8 cellular contexts compared by ENCODE assay signal in the genomic region with DNA sequence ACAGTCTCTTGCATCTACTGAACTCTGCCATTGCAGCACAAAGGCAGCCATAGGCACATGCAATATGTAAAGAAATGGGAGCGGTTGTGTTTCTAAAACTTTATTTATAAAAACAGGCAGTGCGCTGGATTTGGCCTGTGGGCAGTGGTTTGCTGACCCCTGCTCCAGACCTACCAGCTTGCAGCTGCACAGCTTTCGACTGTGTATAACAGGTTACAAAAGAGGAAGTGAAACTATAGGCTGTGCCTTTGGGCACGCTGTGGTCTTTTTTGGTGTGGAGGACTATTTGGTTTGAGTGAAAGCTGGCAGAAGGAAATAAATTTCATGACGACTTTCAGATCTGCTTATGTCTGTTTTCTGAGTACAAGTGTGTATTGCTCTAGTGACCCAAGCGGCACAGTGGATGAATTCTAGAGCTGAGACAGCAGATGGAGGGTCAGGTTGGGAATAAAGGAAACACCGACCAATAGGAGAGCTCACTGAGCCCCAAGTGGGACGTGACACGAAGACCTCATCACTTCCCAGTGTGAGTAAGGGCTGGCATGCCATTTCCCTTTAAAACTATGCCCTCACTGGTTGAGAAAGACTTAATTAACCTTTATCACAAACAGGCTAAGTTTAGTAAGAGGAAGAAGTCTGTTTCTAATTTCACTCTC.
DNase-seq lines count a peak whose midpoint lies in the region; ATAC-seq and TF ChIP-seq lines count a peak whose summit lies in the region.

No MANE protein-coding gene starts in this region.

- H3K9me3 ChIP-seq in aorta (ENCODE audit: control insufficient read depth, low read length), result no peaks in the 10 kb centered on the region

- no peaks in the 10 kb centered on the region for H3K36me3 ChIP-seq in aorta (ENCODE audit: control insufficient read depth in 1 of 2, insufficient read depth in 2 of 2, low read length in 1 of 2)

- WGBS in aorta, 2 donors, result 79% methylated on average over 9 of the region's 9 CpGs

- no peak overlapping the region for H3K27ac ChIP-seq in aorta (ENCODE audit: low read depth in 1 of 2, low read length in 2 of 2)

- H3K36me3 Mint-ChIP-seq in activated T-helper 17 cell treated with anti-CD3 and anti-CD28 coated beads, Interleukin-2, amount 50 U/mL, for 72 hours (ENCODE audit: low read depth), result peaks cover 23% of the 10 kb centered on the region

- peak overlapping the region; percentile 70 for H3K4me3 Mint-ChIP-seq in activated T-helper 17 cell treated with anti-CD3 and anti-CD28 coated beads, Interleukin-2, amount 50 U/mL, for 72 hours

- H3K9me3 Mint-ChIP-seq in activated T-helper 17 cell treated with anti-CD3 and anti-CD28 coated beads, Interleukin-2, amount 50 U/mL, for 72 hours, result no peaks in the 10 kb centered on the region

- no peaks in the 10 kb centered on the region for H3K27me3 ChIP-seq in aorta (ENCODE audit: control insufficient read depth in 1 of 2, insufficient read depth in 2 of 2, low read length in 1 of 2)

- H3K4me3 ChIP-seq in GM12864 (ENCODE audit: low read depth, low read length), result peak overlapping the region; percentile 35; the same call in 1 of the 2 replicates
- no peak overlapping the region for H3K4me3 ChIP-seq in aorta (ENCODE audit: low read length in 2 of 2)

- intact Hi-C loops in aorta (cut with DNase I), result loop anchor here in 1 of 2 donors (10.0 kb wide), 1 partner anchor 198 kb away; no protein-coding TSS in a partner anchor

- no peaks in the 10 kb centered on the region for H3K4me1 ChIP-seq in aorta (ENCODE audit: control insufficient read depth in 1 of 2, insufficient read depth in 2 of 2, low read length in 2 of 2)

- peaks cover 25% of the 10 kb centered on the region for H3K4me1 Mint-ChIP-seq in activated T-helper 17 cell treated with anti-CD3 and anti-CD28 coated beads, Interleukin-2, amount 50 U/mL, for 72 hours

- ATAC-seq in GM21423 (IDR thresholded peaks at IDR 0.05; ENCODE audit: unreplicated experiment) (peak; percentile 96), HG03571 (IDR thresholded peaks at IDR 0.05; ENCODE audit: unreplicated experiment) (peak; percentile 97), aorta (ENCODE audit: low FRiP score) (peak; percentile 70)
- peak; percentile 60 for ATAC-seq in activated T-helper 17 cell treated with anti-CD3 and anti-CD28 coated beads, Interleukin-2, amount 50 U/mL, for 72 hours (replicated peaks)

- H3K27ac Mint-ChIP-seq in activated T-helper 17 cell treated with anti-CD3 and anti-CD28 coated beads, Interleukin-2, amount 50 U/mL, for 72 hours, result peak overlapping the region; percentile 82

- H3K27me3 Mint-ChIP-seq in activated T-helper 17 cell treated with anti-CD3 and anti-CD28 coated beads, Interleukin-2, amount 50 U/mL, for 72 hours, result no peaks in the 10 kb centered on the region

- DNase-seq in GM12864 (ENCODE audit: low read depth) (peak; percentile 94), kidney tubule cell (ENCODE audit: low spot score) (peak; percentile 52), aorta (peak in 1 of 2 donors; percentile 77), DMS79 treated with DMSO at 0.1 percent for 48 hours (lab: John Stamatoyannopoulos, UW) (no peak), activated gamma-delta T cell (lab: John Stamatoyannopoulos, UW) (no peak)

- no peak for TF ChIP-seq CTCF in GM12864 (IDR thresholded peaks at IDR 0.05; ENCODE audit: low read depth, low read length, missing control alignments)

Comparison
In these comparisons a context has a peak if more than half of its experiments do, and no peak if none do; other contexts are left out.
1. DNase-seq: peak in GM12864 (single experiment) and kidney tubule cell (single experiment); none in DMS79 treated with DMSO at 0.1 percent for 48 hours (single experiment) and activated gamma-delta T cell (single experiment).
2. Peak in every context shown above with its lines, with median percentiles within 50 percentile points of each other: ATAC-seq.